ENCODE assay signal across 8 cellular contexts in genomic region chr18:63367241-63367953, GRCh38. TPM values are rescaled to one million over a fixed set of nuclear protein-coding genes. Genes with fewer than 3 reads are reported as not detected.
DNase-seq lines count a peak whose midpoint lies in the region; TF ChIP-seq lines count a peak whose summit lies in the region.

No MANE protein-coding gene starts in this region.

- peaks cover 46% of the 10 kb centered on the region for H3K4me1 Mint-ChIP-seq in activated naive CD4-positive, alpha-beta T cell treated with anti-CD3 and anti-CD28 coated beads, Interleukin-2, amount 50 U/mL, for 24 hours

- TF ChIP-seq POLR2A in suprapubic skin (IDR thresholded peaks at IDR 0.05): peak in 1 of 2 donors; percentile 85

- H3K9me3 Mint-ChIP-seq in activated naive CD4-positive, alpha-beta T cell treated with anti-CD3 and anti-CD28 coated beads, Interleukin-2, amount 50 U/mL, for 24 hours: no peaks in the 10 kb centered on the region

- peaks cover 13% of the 10 kb centered on the region for H3K36me3 Mint-ChIP-seq in activated naive CD4-positive, alpha-beta T cell treated with anti-CD3 and anti-CD28 coated beads, Interleukin-2, amount 50 U/mL, for 24 hours

- DNase-seq in GM04504 (ENCODE audit: low read depth) (peak; percentile 98), HFF-Myc (ENCODE audit: extremely low read depth, low read depth) (peak; percentile 94), MV-4-11 (lab: John Stamatoyannopoulos, UW) (peak; percentile 93), SK-N-DZ (ENCODE audit: low spot score) (peak; percentile 97), globus pallidus (ENCODE audit: low spot score) (peak; percentile 94), non-pigmented ciliary epithelial cell (ENCODE audit: low read depth) (peak; percentile 93), suprapubic skin (ENCODE audit: low spot score in 2 of 2) (peak; percentile 94 to 96)

- peaks cover 4% of the 10 kb centered on the region for H3K36me3 ChIP-seq in suprapubic skin

- H3K4me3 ChIP-seq in HFF-Myc (replicated peaks; ENCODE audit: low read depth, low read length) (peak overlapping the region; percentile 87), suprapubic skin (peak overlapping the region; percentile 98)

- no peaks in the 10 kb centered on the region for H3K9me3 ChIP-seq in suprapubic skin

- WGBS in suprapubic skin: 0% methylated on average over 17 of the region's 66 CpGs

- no peaks in the 10 kb centered on the region for H3K27me3 Mint-ChIP-seq in activated naive CD4-positive, alpha-beta T cell treated with anti-CD3 and anti-CD28 coated beads, Interleukin-2, amount 50 U/mL, for 24 hours

- H3K4me1 ChIP-seq in suprapubic skin: peaks cover 29% of the 10 kb centered on the region

- H3K27me3 ChIP-seq in suprapubic skin: no peaks in the 10 kb centered on the region

- peak overlapping the region; percentile 90 for H3K27ac Mint-ChIP-seq in activated naive CD4-positive, alpha-beta T cell treated with anti-CD3 and anti-CD28 coated beads, Interleukin-2, amount 50 U/mL, for 24 hours

- H3K4me3 Mint-ChIP-seq in activated naive CD4-positive, alpha-beta T cell treated with anti-CD3 and anti-CD28 coated beads, Interleukin-2, amount 50 U/mL, for 24 hours: peak overlapping the region; percentile 94

- TF ChIP-seq CTCF in HFF-Myc (IDR thresholded peaks at IDR 0.05; ENCODE audit: low read depth, low read length, missing control alignments): no peak
- TF ChIP-seq CTCF in suprapubic skin (IDR thresholded peaks at IDR 0.05): no peak

- TF ChIP-seq EP300 in suprapubic skin (IDR thresholded peaks at IDR 0.05): no peak

- H3K27ac ChIP-seq in suprapubic skin: peak overlapping the region; percentile 99

RNA-seq across cellular contexts. Expression of gene KDSR, which starts 0.4 kb away (rescaled TPM):
- 11.3 and 21.7 TPM in 2 replicates for polyA plus RNA-seq in SK-N-DZ (2014; cell fraction: cytosol; rRNA removed)
- polyA plus RNA-seq in SK-N-DZ (2014; cell fraction: nucleus; rRNA removed): 7.9 and 13.6 TPM in 2 replicates
- 100 to 1,000 TPM in 1 of 4 donors, 10 to 100 TPM in 3; 65.4 to 115 (median 79.7) TPM for total RNA-seq in suprapubic skin

RNA-seq across cellular contexts. Expression of gene BCL2, which starts 47.8 kb away (rescaled TPM):
- polyA plus RNA-seq in SK-N-DZ (2014; cell fraction: cytosol; rRNA removed): 16.1 and 17.4 TPM in 2 replicates
- 6.6 and 7.0 TPM in 2 replicates for polyA plus RNA-seq in SK-N-DZ (2014; cell fraction: nucleus; rRNA removed)
- 10 to 100 TPM; 10.7 to 37.3 (median 24.2) TPM for total RNA-seq in suprapubic skin

RNA-seq across cellular contexts. Expression of gene VPS4B, which starts 54.9 kb away (rescaled TPM):
- 20.6 and 20.8 TPM in 2 replicates for polyA plus RNA-seq in SK-N-DZ (2014; cell fraction: cytosol; rRNA removed)
- 7.0 and 11.5 TPM in 2 replicates for polyA plus RNA-seq in SK-N-DZ (2014; cell fraction: nucleus; rRNA removed)
- 10 to 100 TPM; 43.7 to 49.8 (median 44.6) TPM for total RNA-seq in suprapubic skin

Comparison
In these comparisons a context has a peak if more than half of its experiments do, and no peak if none do; other contexts are left out.
1. Peak in every context shown above with its lines: DNase-seq, H3K4me3 ChIP-seq and H3K27ac ChIP-seq.